Comparison of ENCODE assay signal across 6 cellular contexts in genomic region chr9:21334603-21334968, GRCh38. TPM values are rescaled to one million over a fixed set of nuclear protein-coding genes. Genes with fewer than 3 reads are reported as not detected.
A peak's percentile ranks its signal among the peaks of the same experiment; 100 is the strongest.
DNase-seq lines count a peak whose midpoint lies in the region; ATAC-seq and TF ChIP-seq lines count a peak whose summit lies in the region.

No MANE protein-coding gene starts in this region.

- H3K27me3 ChIP-seq in WERI-Rb-1 (ENCODE audit: insufficient read depth, low read depth, severe bottlenecking), result no peaks in the 10 kb centered on the region

- peak in 2 of 3 experiments; percentile 3 to 5 for DNase-seq in stimulated activated CD4-positive, alpha-beta T cell treated with anti-CD3 and anti-CD28 coated beads, TNF-alpha, amount 100 ng/mL, for 4 hours (ENCODE audit: low read depth in 3 of 3)
- no peak for DNase-seq in stimulated activated CD4-positive, alpha-beta T cell treated with anti-CD3 and anti-CD28 coated beads, Interleukin-1b, Interleukin-23, amount 100 ng/mL, for 48 hours
- DNase-seq in WERI-Rb-1, result no peak
- DNase-seq in left lobe of liver (ENCODE audit: low spot score), result no peak
- DNase-seq in NCI-H128 (lab: John Stamatoyannopoulos, UW; ENCODE audit: unreplicated experiment), result no peak
- DNase-seq in middle frontal gyrus (ENCODE audit: extremely low spot score, low spot score), result no peak

- H3K27ac ChIP-seq in WERI-Rb-1, result peak overlapping the region; percentile 91

- peak overlapping the region; percentile 86 for H3K4me3 ChIP-seq in WERI-Rb-1 (ENCODE audit: low read depth, low read length)

- peaks cover 22% of the 10 kb centered on the region for H3K36me3 ChIP-seq in WERI-Rb-1

- TF ChIP-seq CTCF in WERI-Rb-1 (IDR thresholded peaks at IDR 0.05; ENCODE audit: low read depth, low read length), result no peak

- ATAC-seq in left lobe of liver, result peak; percentile 17

- no peaks in the 10 kb centered on the region for H3K9me3 ChIP-seq in WERI-Rb-1 (ENCODE audit: severe bottlenecking)

RNA-seq across cellular contexts. Expression of gene KLHL9, which starts 0.6 kb away (rescaled TPM):
- total RNA-seq in left lobe of liver, result 6.2 TPM

RNA-seq across cellular contexts. Expression of gene IFNA6, which starts 16.1 kb away (rescaled TPM):
- total RNA-seq in left lobe of liver, result not detected

RNA-seq across cellular contexts. Expression of gene IFNA5, which starts 29.5 kb away (rescaled TPM):
- not detected for total RNA-seq in left lobe of liver

RNA-seq across cellular contexts. Expression of gene IFNA13, which starts 33.3 kb away (rescaled TPM):
- total RNA-seq in left lobe of liver, result not detected

RNA-seq across cellular contexts. Expression of gene IFNA2, which starts 50.6 kb away (rescaled TPM):
- total RNA-seq in left lobe of liver, result not detected

Comparison
In these comparisons a context has a peak if more than half of its experiments do, and no peak if none do; other contexts are left out.
1. DNase-seq: peak in stimulated activated CD4-positive, alpha-beta T cell treated with anti-CD3 and anti-CD28 coated beads, TNF-alpha, amount 100 ng/mL, for 4 hours (2 of 3); none in stimulated activated CD4-positive, alpha-beta T cell treated with anti-CD3 and anti-CD28 coated beads, Interleukin-1b, Interleukin-23, amount 100 ng/mL, for 48 hours (single experiment), WERI-Rb-1 (single experiment), left lobe of liver (single experiment), NCI-H128 (single experiment) and middle frontal gyrus (single experiment).